Comparison of ENCODE assay signal across 20 cellular contexts in the genomic region with DNA sequence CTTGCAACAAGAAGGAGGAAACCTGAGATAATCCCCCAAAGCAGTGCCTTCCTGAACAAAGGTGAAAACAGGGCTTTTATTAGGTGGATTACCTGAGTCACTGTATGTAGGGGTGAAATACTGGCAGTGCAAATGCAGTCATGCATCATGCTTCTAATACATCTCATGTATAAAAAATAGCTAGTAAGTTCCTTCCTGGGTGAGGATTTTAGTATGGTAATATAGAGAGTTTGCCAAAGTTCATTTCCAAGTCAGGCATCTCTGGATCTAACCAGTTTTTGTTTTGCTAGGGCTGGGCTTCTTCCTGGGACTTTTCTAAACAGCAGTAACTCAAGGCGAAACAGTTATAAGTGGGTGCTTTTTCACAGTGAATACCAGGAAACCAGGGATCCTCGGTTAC.
DNase-seq lines count a peak whose midpoint lies in the region; ATAC-seq and TF ChIP-seq lines count a peak whose summit lies in the region.
"Had no signal": no experiment of that assay in that cellular context is flagged by ENCODE, and none has a peak within 500 bp of the region (broad histone marks: within the 10 kb centered on the region; RNA-seq: fewer than 3 reads in every experiment).

No MANE protein-coding gene starts in this region.

- H3F3A ChIP-seq in GM23338 (replicated peaks; ENCODE audit: low read depth) = no peaks in the 10 kb centered on the region

- H3K18ac ChIP-seq in mesenchymal stem cell (ENCODE audit: low read depth in 1 of 2, low read length in 2 of 2) = no peak overlapping the region

- no peak overlapping the region for H2BK15ac ChIP-seq in mesenchymal stem cell (ENCODE audit: low read depth, poor library complexity, severe bottlenecking)

- peaks cover 7% of the 10 kb centered on the region; the same call in 1 of the 2 replicates for H3K4me1 ChIP-seq in GM23338 (ENCODE audit: insufficient read depth)
- H3K4me1 ChIP-seq in endodermal cell (ENCODE audit: control insufficient read depth, insufficient read depth, low read length) = peaks cover 4% of the 10 kb centered on the region
- no peaks in the 10 kb centered on the region for H3K4me1 ChIP-seq in mesenchymal stem cell (ENCODE audit: control insufficient read depth, insufficient read depth, low read depth, low read length)

- no peak for DNase-seq in GM23338 (ENCODE audit: low spot score)
- DNase-seq in endodermal cell = no peak
- peak; percentile 21 for DNase-seq in mesenchymal stem cell
- DNase-seq in renal cortical epithelial cell (ENCODE audit: low read depth) = peak; percentile 87
- no peak for DNase-seq in chondrocyte (ENCODE audit: low spot score)
- DNase-seq in NCI-H128 (lab: John Stamatoyannopoulos, UW; ENCODE audit: unreplicated experiment) = no peak
- DNase-seq: Kasumi-1; MV-4-11; NCI-H1105; NCI-H1694; NCI-H2029 treated with DMSO at 0.1 percent for 48 hours; NCI-H446 treated with DMSO at 0.1 percent for 48 hours; NCI-H526; NCI-H82; NK-92 treated with Interleukin-12 subunit alpha and Interleukin-12 subunit beta, amount 100 ng/mL, for 24 hours; Right ventricle myocardium superior; RPMI8226 had no signal

- no peak overlapping the region for H2BK12ac ChIP-seq in mesenchymal stem cell (ENCODE audit: low read length in 2 of 2)

- H3K27ac ChIP-seq in GM23338 (ENCODE audit: low read depth) = no peak overlapping the region
- no peak overlapping the region for H3K27ac ChIP-seq in endodermal cell (ENCODE audit: low read depth, low read length)
- H3K27ac ChIP-seq in mesenchymal stem cell (ENCODE audit: low read length, poor library complexity, severe bottlenecking) = no peak overlapping the region

- H2BK120ac ChIP-seq in mesenchymal stem cell (ENCODE audit: low read depth, low read length) = no peak overlapping the region

- H3K4me2 ChIP-seq in GM23338 (no peak overlapping the region), mesenchymal stem cell (ENCODE audit: low read length, poor library complexity, severe bottlenecking) (no peak overlapping the region)

- no peak overlapping the region for H3K9ac ChIP-seq in endodermal cell (ENCODE audit: extremely low read depth, low read length, poor library complexity, severe bottlenecking)
- H3K9ac ChIP-seq in mesenchymal stem cell (ENCODE audit: low read length) = no peak overlapping the region

- no peaks in the 10 kb centered on the region for H3K79me1 ChIP-seq in mesenchymal stem cell (replicated peaks; ENCODE audit: low read length, poor library complexity, severe bottlenecking)

- H3K27ac Mint-ChIP-seq in GM23338 (peak overlapping the region; percentile 14), endodermal cell (peak overlapping the region; percentile 59), chondrocyte (ENCODE audit: unreplicated experiment) (no peak overlapping the region)

- peaks cover 4% of the 10 kb centered on the region for H3K27me3 Mint-ChIP-seq in GM23338 (ENCODE audit: insufficient read depth, low read depth, poor library complexity)
- no peaks in the 10 kb centered on the region for H3K27me3 Mint-ChIP-seq in endodermal cell (ENCODE audit: insufficient read depth)
- no peaks in the 10 kb centered on the region for H3K27me3 Mint-ChIP-seq in chondrocyte (ENCODE audit: low read depth)

- H2AK5ac ChIP-seq in mesenchymal stem cell (ENCODE audit: low read length, severe bottlenecking) = no peak overlapping the region

- H4K91ac ChIP-seq in mesenchymal stem cell (ENCODE audit: low read length) = no peak overlapping the region

- no peak overlapping the region for H3K4me3 ChIP-seq in GM23338
- no peak overlapping the region for H3K4me3 ChIP-seq in endodermal cell (ENCODE audit: low read length)
- H3K4me3 ChIP-seq in mesenchymal stem cell (ENCODE audit: insufficient read depth in 1 of 2, low read depth in 1 of 2, low read length in 2 of 2) = no peak overlapping the region
- H3K4me3 ChIP-seq: K562 had no signal

- H3K4ac ChIP-seq in mesenchymal stem cell (ENCODE audit: low read depth in 1 of 2, low read length in 2 of 2) = no peak overlapping the region

- no peak overlapping the region for H3K23ac ChIP-seq in mesenchymal stem cell (ENCODE audit: low read length in 2 of 2)

- H3K36me3 Mint-ChIP-seq in GM23338 (ENCODE audit: low read depth) (no peaks in the 10 kb centered on the region), endodermal cell (ENCODE audit: low read depth) (no peaks in the 10 kb centered on the region), chondrocyte (ENCODE audit: low read depth) (no peaks in the 10 kb centered on the region)

- 0 out of 2 replicates have a peak, but pooled peaks cover 4% of the 10 kb centered on the region for H3K9me2 ChIP-seq in GM23338 (ENCODE audit: insufficient read depth)

- H3K79me2 ChIP-seq in GM23338 (replicated peaks; ENCODE audit: insufficient read depth) = no peaks in the 10 kb centered on the region

- H3K4me1 Mint-ChIP-seq in GM23338 (peaks cover 2% of the 10 kb centered on the region; the same call in 1 of the 3 replicates), endodermal cell (peaks cover 26% of the 10 kb centered on the region), chondrocyte (ENCODE audit: low read depth) (no peaks in the 10 kb centered on the region)

- ATAC-seq in GM23338 = no peak
- no peak for ATAC-seq in HG03159 (IDR thresholded peaks at IDR 0.05; ENCODE audit: unreplicated experiment)
- ATAC-seq in HG02884 (IDR thresholded peaks at IDR 0.05; ENCODE audit: unreplicated experiment) = no peak
- ATAC-seq: K562 had no signal

- H2AFZ ChIP-seq in GM23338 (no peak overlapping the region), mesenchymal stem cell (ENCODE audit: low read depth, low read length) (no peak overlapping the region)

- H3K9me3 Mint-ChIP-seq in GM23338 = no peaks in the 10 kb centered on the region
- H3K9me3 Mint-ChIP-seq in endodermal cell = no peaks in the 10 kb centered on the region
- H3K9me3 Mint-ChIP-seq in chondrocyte (ENCODE audit: low read depth) = no peaks in the 10 kb centered on the region

- H3K4me3 Mint-ChIP-seq in GM23338 = no peak overlapping the region
- no peak overlapping the region for H3K4me3 Mint-ChIP-seq in endodermal cell
- no peak overlapping the region for H3K4me3 Mint-ChIP-seq in chondrocyte (ENCODE audit: unreplicated experiment)

- 86% methylated on average over 2 of the region's 2 CpGs; no CpG with 5 or more reads in 1 of the 2 experiments for WGBS in endodermal cell (ENCODE audit: insufficient coverage in 1 of 2, insufficient read length in 1 of 2), 2 experiments
- whole genome bisulfite sequencing in mesenchymal stem cell = no CpG with 5 or more reads among the region's 2 CpGs

- H4K20me1 ChIP-seq in GM23338 (replicated peaks; ENCODE audit: insufficient read depth) = no peaks in the 10 kb centered on the region

- no peak overlapping the region for H2BK5ac ChIP-seq in mesenchymal stem cell (ENCODE audit: low read depth, low read length, poor library complexity, severe bottlenecking)

- H3K36me3 ChIP-seq in GM23338 (ENCODE audit: insufficient read depth) = no peaks in the 10 kb centered on the region
- H3K36me3 ChIP-seq in endodermal cell (ENCODE audit: control insufficient read depth, insufficient read depth, low read length) = no peaks in the 10 kb centered on the region
- H3K36me3 ChIP-seq in mesenchymal stem cell (ENCODE audit: control insufficient read depth in 1 of 2, insufficient read depth in 2 of 2, low read depth in 1 of 2, low read length in 2 of 2) = no peaks in the 10 kb centered on the region

- no peak overlapping the region for H4K8ac ChIP-seq in mesenchymal stem cell (ENCODE audit: low read length)

- TF ChIP-seq CTCF in GM23338 (conservative IDR thresholded peaks at IDR 0.05; ENCODE audit: low read depth in 2 of 2) = no peak
- TF ChIP-seq CTCF in endodermal cell (conservative IDR thresholded peaks at IDR 0.05) = no peak
- no peak for TF ChIP-seq CTCF in chondrocyte (IDR thresholded peaks at IDR 0.05)

- H3K14ac ChIP-seq in mesenchymal stem cell (ENCODE audit: low read length in 2 of 2) = no peak overlapping the region

- no peaks in the 10 kb centered on the region for H3K9me3 ChIP-seq in endodermal cell (ENCODE audit: control insufficient read depth, low read length)
- H3K9me3 ChIP-seq in mesenchymal stem cell (ENCODE audit: control insufficient read depth, low read length) = peaks cover 8% of the 10 kb centered on the region

- no peaks in the 10 kb centered on the region for H3K27me3 ChIP-seq in GM23338 (ENCODE audit: insufficient read depth)
- H3K27me3 ChIP-seq in endodermal cell (ENCODE audit: control insufficient read depth, insufficient read depth, low read length, poor library complexity, severe bottlenecking) = no peaks in the 10 kb centered on the region
- no peaks in the 10 kb centered on the region for H3K27me3 ChIP-seq in mesenchymal stem cell (ENCODE audit: control insufficient read depth in 1 of 2, insufficient read depth in 1 of 2, low read length in 2 of 2)

TF ChIP-seq in GM23338, 12 proteins besides CTCF, POLR2A, EP300 and RAD21 (continues in another document):
- TF ChIP-seq ZNF331 (CRISPR knock-in tag; IDR thresholded peaks at IDR 0.05; ENCODE audit: low read depth) = no peak

Comparison
In these comparisons a context has a peak if more than half of its experiments do, and no peak if none do; other contexts are left out.
1. DNase-seq: peak in mesenchymal stem cell (single experiment) and renal cortical epithelial cell (single experiment); none in GM23338 (single experiment), endodermal cell (single experiment), chondrocyte (single experiment) and NCI-H128 (single experiment).